Comparison of ENCODE assay signal across 25 cellular contexts in genomic region chr15:55734641-55735040, GRCh38. TPM values are rescaled to one million over a fixed set of nuclear protein-coding genes. Genes with fewer than 3 reads are reported as not detected.
"Had no signal": no experiment of that assay in that cellular context is flagged by ENCODE, and none has a peak within 500 bp of the region (broad histone marks: within the 10 kb centered on the region; RNA-seq: fewer than 3 reads in every experiment).

No MANE protein-coding gene starts in this region.

- H3K36me3 Mint-ChIP-seq: naive thymus-derived CD4-positive, alpha-beta T cell; stimulated activated memory B cell treated with anti-CD40 and anti-IgM and Interleukin-4, amounts not matched to agents 10 μg/mL and 1 μg/mL and 100 μg/mL, for 72 hours had no signal

- H3K4me1 ChIP-seq: esophagus muscularis mucosa, gastrocnemius medialis, psoas muscle, right lobe of liver, spleen, tibial artery, upper lobe of right lung had no signal

- H3K27me3 Mint-ChIP-seq: stimulated activated memory B cell treated with anti-CD40 and anti-IgM and Interleukin-4, amounts not matched to agents 10 μg/mL and 1 μg/mL and 100 μg/mL, for 72 hours had no signal

- H3K27ac Mint-ChIP-seq: dendritic cell treated with granulocyte-macrophage colony-stimulating factor and Interleukin-4, amounts not matched to agents 40 ng/mL and 50 ng/mL, for 4 days; effector memory CD8-positive, alpha-beta T cell; naive thymus-derived CD4-positive, alpha-beta T cell; stimulated activated memory B cell treated with anti-CD40 and anti-IgM and Interleukin-4, amounts not matched to agents 10 μg/mL and 1 μg/mL and 100 μg/mL, for 72 hours; stimulated activated naive CD8-positive, alpha-beta T cell treated with anti-CD3 and anti-CD28 coated beads, Interleukin-15, Interleukin-2, amounts not matched to agents 100 ng/mL and 50 ng/mL, for 24 hours had no signal

- H3K36me3 ChIP-seq: esophagus muscularis mucosa, gastrocnemius medialis, heart right ventricle, right lobe of liver, spleen, tibial artery, upper lobe of right lung had no signal

- DNase-seq: effector memory CD8-positive, alpha-beta T cell; gastrocnemius medialis; heart right ventricle; left cardiac atrium; left ventricle myocardium superior; mesendoderm; naive thymus-derived CD4-positive, alpha-beta T cell; psoas muscle; retina; right lobe of liver; spleen; stimulated activated CD4-positive, alpha-beta T cell treated with anti-CD3 and anti-CD28 coated beads, Interleukin-15, amount 100 ng/mL, for 24 hours; stimulated activated CD4-positive, alpha-beta T cell treated with anti-CD3 and anti-CD28 coated beads, Interleukin-1b, Interleukin-23, amount 100 ng/mL, for 48 hours; stimulated activated CD4-positive, alpha-beta T cell treated with anti-CD3 and anti-CD28 coated beads, Interleukin-4, amount 100 ng/mL, for 24 hours; tibial artery; upper lobe of right lung had no signal

- H3K27me3 ChIP-seq: gastrocnemius medialis, right lobe of liver, tibial artery, upper lobe of right lung had no signal

- H3K27ac ChIP-seq: epithelial cell of prostate, esophagus muscularis mucosa, gastrocnemius medialis, heart right ventricle, parathyroid adenoma, psoas muscle, right lobe of liver, spleen, tibial artery, upper lobe of right lung had no signal

- H3K9me3 Mint-ChIP-seq: central memory CD8-positive, alpha-beta T cell; dendritic cell treated with granulocyte-macrophage colony-stimulating factor and Interleukin-4, amounts not matched to agents 40 ng/mL and 50 ng/mL, for 4 days; effector memory CD8-positive, alpha-beta T cell; stimulated activated memory B cell treated with anti-CD40 and anti-IgM and Interleukin-4, amounts not matched to agents 10 μg/mL and 1 μg/mL and 100 μg/mL, for 72 hours; stimulated activated naive CD8-positive, alpha-beta T cell treated with anti-CD3 and anti-CD28 coated beads, Interleukin-15, Interleukin-2, amounts not matched to agents 100 ng/mL and 50 ng/mL, for 24 hours had no signal

- H3K9ac ChIP-seq: parathyroid adenoma had no signal

- H3K4me3 Mint-ChIP-seq: central memory CD8-positive, alpha-beta T cell; dendritic cell treated with granulocyte-macrophage colony-stimulating factor and Interleukin-4, amounts not matched to agents 40 ng/mL and 50 ng/mL, for 4 days; effector memory CD8-positive, alpha-beta T cell; naive thymus-derived CD4-positive, alpha-beta T cell; stimulated activated memory B cell treated with anti-CD40 and anti-IgM and Interleukin-4, amounts not matched to agents 10 μg/mL and 1 μg/mL and 100 μg/mL, for 72 hours; stimulated activated naive CD8-positive, alpha-beta T cell treated with anti-CD3 and anti-CD28 coated beads, Interleukin-15, Interleukin-2, amounts not matched to agents 100 ng/mL and 50 ng/mL, for 24 hours had no signal

- H2AFZ ChIP-seq: parathyroid adenoma had no signal

- H3K9me3 ChIP-seq: esophagus muscularis mucosa, gastrocnemius medialis, heart right ventricle, psoas muscle, right lobe of liver, spleen, tibial artery, upper lobe of right lung had no signal

- H3K4me1 Mint-ChIP-seq: central memory CD8-positive, alpha-beta T cell; naive thymus-derived CD4-positive, alpha-beta T cell; stimulated activated memory B cell treated with anti-CD40 and anti-IgM and Interleukin-4, amounts not matched to agents 10 μg/mL and 1 μg/mL and 100 μg/mL, for 72 hours had no signal

- H3K4me3 ChIP-seq: esophagus muscularis mucosa, gastrocnemius medialis, heart right ventricle, lung, psoas muscle, right lobe of liver, spleen, tibial artery, upper lobe of right lung had no signal

RNA-seq across cellular contexts. Expression of gene PRTG, which starts 8.3 kb away (rescaled TPM):
- total RNA-seq: naive thymus-derived CD4-positive, alpha-beta T cell had no signal
- polyA plus RNA-seq: keratinocyte; naive thymus-derived CD4-positive, alpha-beta T cell had no signal
